ENCODE assay signal across 24 cellular contexts in the genomic region with DNA sequence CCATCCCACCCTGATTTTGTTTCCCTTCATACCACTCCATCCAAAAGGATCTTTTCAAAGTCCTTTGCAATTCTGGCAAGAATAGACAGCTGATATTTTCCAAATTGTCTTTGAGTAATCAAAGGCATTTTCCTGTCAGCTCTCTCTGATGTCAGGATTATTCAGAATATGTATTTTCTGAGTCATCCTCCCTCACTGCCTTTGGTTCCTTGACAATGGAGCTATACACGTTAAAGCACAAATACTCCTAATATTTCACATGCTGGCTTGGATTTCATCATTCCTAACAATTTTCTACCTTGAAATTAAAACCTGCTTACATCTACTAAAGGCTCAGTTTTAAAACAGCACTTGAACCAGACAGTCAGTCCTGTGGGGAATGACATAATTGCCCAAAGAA.
A peak's percentile ranks its signal among the peaks of the same experiment; 100 is the strongest.
DNase-seq lines count a peak whose midpoint lies in the region; TF ChIP-seq lines count a peak whose summit lies in the region.
"Had no signal": no experiment of that assay in that cellular context is flagged by ENCODE, and none has a peak within 500 bp of the region (broad histone marks: within the 10 kb centered on the region; RNA-seq: fewer than 3 reads in every experiment).

No MANE protein-coding gene starts in this region.

- H3K4me1 Mint-ChIP-seq in activated CD4-positive, alpha-beta T cell treated with anti-CD3 and anti-CD28 coated beads, Interleukin-2, amount 10 ng/mL, durations not matched to agents 24 days and 14 days: peaks cover 50% of the 10 kb centered on the region
- H3K4me1 Mint-ChIP-seq: immature natural killer cell had no signal

- no peak for TF ChIP-seq CTCF in mammary epithelial cell (conservative IDR thresholded peaks at IDR 0.05 in 1 of 2, IDR thresholded peaks at IDR 0.05 in 1 of 2; ENCODE audit: extremely low read depth in 1 of 2, insufficient read depth in 1 of 2, low read depth in 1 of 2, low read length in 2 of 2)
- no peak for TF ChIP-seq CTCF in neural cell (IDR thresholded peaks at IDR 0.05; ENCODE audit: poor library complexity, severe bottlenecking)
- TF ChIP-seq CTCF in left ventricle myocardium inferior (IDR thresholded peaks at IDR 0.05; ENCODE audit: borderline replicate concordance): no peak

- H3K4me2 ChIP-seq in mammary epithelial cell (ENCODE audit: insufficient read depth, low read depth, low read length) (no peak overlapping the region), neural cell (ENCODE audit: low read length) (peak overlapping the region; percentile 6)

- H3K9ac ChIP-seq in mammary epithelial cell (ENCODE audit: insufficient read depth, low read length) (no peak overlapping the region), neural cell (ENCODE audit: low read length) (peak overlapping the region; percentile 26)

- H3K9me2 ChIP-seq in neural cell (ENCODE audit: insufficient read depth, low read length): no peaks in the 10 kb centered on the region

- no peak for TF ChIP-seq RAD21 in neural cell (conservative IDR thresholded peaks at IDR 0.05)

- dilution Hi-C loops in mammary epithelial cell (cut with HindIII; ENCODE audit: low sequenced_read_pairs): no loop called here

- peaks cover 4% of the 10 kb centered on the region for H3K9me3 Mint-ChIP-seq in activated CD4-positive, alpha-beta T cell treated with anti-CD3 and anti-CD28 coated beads, Interleukin-2, amount 10 ng/mL, durations not matched to agents 24 days and 14 days
- H3K9me3 Mint-ChIP-seq: immature natural killer cell had no signal

- intact Hi-C loops in activated CD4-positive, alpha-beta T cell treated with anti-CD3 and anti-CD28 coated beads, Interleukin-2, amount 10 ng/mL, durations not matched to agents 24 days and 14 days (cut with micrococcal nuclease): loop anchor here (1.0 to 10.0 kb wide), 5 partner anchors 60 to 567 kb away; no protein-coding TSS in a partner anchor
- intact Hi-C loops in mammary epithelial cell (cut with micrococcal nuclease) (no loop called here), left ventricle myocardium inferior (cut with micrococcal nuclease) (no loop called here)

- H3K36me3 ChIP-seq in mammary epithelial cell (ENCODE audit: insufficient read depth, low read length) (no peaks in the 10 kb centered on the region), neural cell (ENCODE audit: insufficient read depth, low read length) (no peaks in the 10 kb centered on the region), left ventricle myocardium inferior (no peaks in the 10 kb centered on the region)
- H3K36me3 ChIP-seq: gastrocnemius medialis, right atrium auricular region, tibial artery had no signal

- CTCF ChIA-PET in mammary epithelial cell (lab: Charles Lee; ENCODE audit: low non-redundant PET): no interaction called here

- no peak for DNase-seq in activated CD4-positive, alpha-beta T cell treated with anti-CD3 and anti-CD28 coated beads, Interleukin-2, amount 10 ng/mL, durations not matched to agents 24 days and 14 days
- no peak for DNase-seq in activated CD4-positive, alpha-beta T cell treated with anti-CD3 and anti-CD28 coated beads, Interleukin-2, amount 50 U/mL, for 48 hours
- DNase-seq in NCI-H226 (peak; percentile 56), mammary epithelial cell (peak; percentile 86), left ventricle myocardium inferior (no peak), epidermal melanocyte (ENCODE audit: insufficient read length, low spot score) (no peak), ureter (ENCODE audit: low spot score) (no peak)
- DNase-seq: activated CD4-positive, CD25-positive, alpha-beta regulatory T cell treated with anti-CD3 and anti-CD28 coated beads, Interleukin-2, amount 50 U/mL, for 72 hours; activated effector memory CD4-positive, alpha-beta T cell treated with Interleukin-2 at 50 U/mL for 16 hours; DMS79; effector CD8-positive, alpha-beta T cell; gastrocnemius medialis; immature natural killer cell; KG1; mesendoderm; NCI-H1105 treated with DMSO at 0.1 percent for 48 hours; Right ventricle myocardium superior; stimulated activated CD4-positive, alpha-beta T cell treated with anti-CD3 and anti-CD28 coated beads, Interleukin-2, amount 100 ng/mL, for 24 hours; T-helper 2 cell; tibial artery had no signal

- H4K20me1 ChIP-seq in mammary epithelial cell (ENCODE audit: insufficient read depth, low read length): no peaks in the 10 kb centered on the region
- no peaks in the 10 kb centered on the region for H4K20me1 ChIP-seq in neural cell (ENCODE audit: insufficient read depth)

- WGBS in mammary epithelial cell (ENCODE audit: low coverage, missing lambda C conversion rate): 0% methylated on average over 1 of the region's 1 CpG

- H3K4me1 ChIP-seq in mammary epithelial cell (ENCODE audit: insufficient read depth, low read length): peaks cover 19% of the 10 kb centered on the region
- peaks cover 14% of the 10 kb centered on the region for H3K4me1 ChIP-seq in left ventricle myocardium inferior

- H3K4me3 ChIP-seq in mammary epithelial cell (replicated peaks in 1 of 3; ENCODE audit: insufficient read depth in 1 of 3, low read depth in 2 of 3, low read length in 3 of 3) (no peak overlapping the region), neural cell (ENCODE audit: low read length) (peak overlapping the region; percentile 10), left ventricle myocardium inferior (no peak overlapping the region)
- H3K4me3 ChIP-seq: gastrocnemius medialis, right atrium auricular region, tibial artery had no signal

- H3K27me3 ChIP-seq in mammary epithelial cell (ENCODE audit: insufficient read depth, low read length) (no peaks in the 10 kb centered on the region), neural cell (ENCODE audit: insufficient read depth, low read depth, low read length) (no peaks in the 10 kb centered on the region), left ventricle myocardium inferior (ENCODE audit: low read depth) (no peaks in the 10 kb centered on the region)
- H3K27me3 ChIP-seq: gastrocnemius medialis, right atrium auricular region, tibial artery had no signal

- in situ Hi-C loops in mammary epithelial cell (cut with MboI; ENCODE audit: low sequenced_read_pairs in 2 of 2): no loop called here

- H3K4me3 Mint-ChIP-seq in activated CD4-positive, alpha-beta T cell treated with anti-CD3 and anti-CD28 coated beads, Interleukin-2, amount 10 ng/mL, durations not matched to agents 24 days and 14 days: peak overlapping the region; percentile 75
- H3K4me3 Mint-ChIP-seq: immature natural killer cell had no signal

- peak; percentile 63 for TF ChIP-seq EP300 in neural cell (conservative IDR thresholded peaks at IDR 0.05; ENCODE audit: poor library complexity, severe bottlenecking)

- H3K27ac Mint-ChIP-seq in activated CD4-positive, alpha-beta T cell treated with anti-CD3 and anti-CD28 coated beads, Interleukin-2, amount 10 ng/mL, durations not matched to agents 24 days and 14 days: peak overlapping the region; percentile 90

- no peaks in the 10 kb centered on the region for H3K79me2 ChIP-seq in mammary epithelial cell (ENCODE audit: insufficient read depth, low read length)
- H3K79me2 ChIP-seq in neural cell (replicated peaks; ENCODE audit: insufficient read depth, low read length): no peaks in the 10 kb centered on the region

- H2AFZ ChIP-seq in mammary epithelial cell (ENCODE audit: low read depth, low read length) (no peak overlapping the region), neural cell (ENCODE audit: low read depth, low read length) (no peak overlapping the region)

- H3K27me3 Mint-ChIP-seq in activated CD4-positive, alpha-beta T cell treated with anti-CD3 and anti-CD28 coated beads, Interleukin-2, amount 10 ng/mL, durations not matched to agents 24 days and 14 days: peaks cover 11% of the 10 kb centered on the region

- H3K27ac ChIP-seq in mammary epithelial cell (ENCODE audit: insufficient read depth, low read depth, low read length) (peak overlapping the region; percentile 45), neural cell (ENCODE audit: low read length) (peak overlapping the region; percentile 80), left ventricle myocardium inferior (replicated peaks) (no peak overlapping the region)
- H3K27ac ChIP-seq: C4-2B, gastrocnemius medialis, HL-60, right atrium auricular region, tibial artery had no signal

- H3K9me3 ChIP-seq in mammary epithelial cell (replicated peaks; ENCODE audit: insufficient read depth, low read length): peaks cover 2% of the 10 kb centered on the region
- no peaks in the 10 kb centered on the region for H3K9me3 ChIP-seq in neural cell (ENCODE audit: low read length)
- H3K9me3 ChIP-seq in left ventricle myocardium inferior (replicated peaks): no peaks in the 10 kb centered on the region
- H3K9me3 ChIP-seq: gastrocnemius medialis, right atrium auricular region, tibial artery had no signal

- no peaks in the 10 kb centered on the region for H3K36me3 Mint-ChIP-seq in activated CD4-positive, alpha-beta T cell treated with anti-CD3 and anti-CD28 coated beads, Interleukin-2, amount 10 ng/mL, durations not matched to agents 24 days and 14 days (ENCODE audit: low read depth)

- no peaks in the 10 kb centered on the region for H3F3A ChIP-seq in neural cell (ENCODE audit: insufficient read depth, low read length, poor library complexity, severe bottlenecking)

- BruUV-seq in mammary epithelial cell (replicated peaks; lab: Mats Ljungman, UMichigan): no TSS peak

TF ChIP-seq in neural cell, 6 proteins besides CTCF, POLR2A, EP300 and RAD21 (continues in another document):
- TF ChIP-seq REST (IDR thresholded peaks at IDR 0.05; ENCODE audit: borderline replicate concordance) (peak; percentile 73), SMC3 (conservative IDR thresholded peaks at IDR 0.05; ENCODE audit: poor library complexity) (no peak)

Comparison
In these comparisons a context has a peak if more than half of its experiments do, and no peak if none do; other contexts are left out.
1. DNase-seq: peak in NCI-H226 (single experiment) and mammary epithelial cell (single experiment); none in activated CD4-positive, alpha-beta T cell treated with anti-CD3 and anti-CD28 coated beads, Interleukin-2, amount 10 ng/mL, durations not matched to agents 24 days and 14 days (single experiment), activated CD4-positive, alpha-beta T cell treated with anti-CD3 and anti-CD28 coated beads, Interleukin-2, amount 50 U/mL, for 48 hours (0 of 2), left ventricle myocardium inferior (single experiment), epidermal melanocyte (single experiment) and ureter (single experiment).